ENCODE assay signal across 15 cellular contexts in the genomic region with DNA sequence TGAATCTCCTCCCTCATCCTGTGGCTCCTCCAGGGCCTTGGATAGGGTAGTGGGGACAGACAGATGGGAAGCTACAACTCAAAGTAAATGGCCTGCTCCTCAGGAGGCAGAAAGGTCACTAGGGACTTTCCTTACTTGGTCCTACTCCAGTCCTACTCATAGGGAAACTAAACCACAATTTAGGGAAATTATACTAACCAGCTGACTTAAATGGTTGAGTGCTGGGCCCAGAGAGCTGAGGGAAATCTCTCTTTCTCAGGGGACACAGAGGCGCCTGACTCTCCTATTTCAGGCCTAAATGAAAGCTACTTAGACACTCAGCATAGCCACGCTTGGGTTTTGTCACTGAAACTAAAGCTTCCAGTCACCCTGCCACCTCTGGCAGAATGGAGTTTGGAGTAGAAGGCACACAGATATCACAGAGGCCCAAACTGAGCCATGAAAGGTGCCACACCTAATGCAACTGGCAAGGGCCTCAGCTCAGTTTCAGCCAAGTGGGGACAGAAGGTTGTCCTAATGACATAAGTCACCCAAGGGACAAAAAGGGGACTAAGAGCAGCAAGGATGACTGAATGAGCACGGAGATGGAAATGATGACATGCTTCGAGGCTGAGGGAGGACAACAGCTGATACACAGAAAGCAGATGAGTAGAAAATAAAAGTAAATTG. TPM values are rescaled to one million over a fixed set of nuclear protein-coding genes. Genes with fewer than 3 reads are reported as not detected.
DNase-seq lines count a peak whose midpoint lies in the region; ATAC-seq, FAIRE-seq and TF ChIP-seq lines count a peak whose summit lies in the region.
"Had no signal": no experiment of that assay in that cellular context is flagged by ENCODE, and none has a peak within 500 bp of the region (broad histone marks: within the 10 kb centered on the region; RNA-seq: fewer than 3 reads in every experiment).

No MANE protein-coding gene starts in this region.

- H3K4me3 ChIP-seq in H1 (ENCODE audit: extremely low read depth in 1 of 4, insufficient read depth in 2 of 4, low read depth in 3 of 4, low read length in 4 of 4) (no peak overlapping the region), trophoblast cell (ENCODE audit: low read depth, low read length) (no peak overlapping the region), OCI-LY7 (ENCODE audit: low read depth, low read length, poor library complexity, severe bottlenecking) (no peak overlapping the region), PC-3 (ENCODE audit: low read length) (no peak overlapping the region)
- H3K4me3 ChIP-seq: coronary artery, lung had no signal

- no peak for FAIRE-seq in H1 (lab: Jason Lieb, UNC)

- no peak overlapping the region for H3K56ac ChIP-seq in H1 (replicated peaks; ENCODE audit: insufficient read length, low read depth, low read length)

- intact Hi-C loops in OCI-LY7 (cut with micrococcal nuclease; ENCODE audit: unreplicated experiment) = no loop called here
- intact Hi-C loops in PC-3 (cut with micrococcal nuclease) = no loop called here

- H4K20me1 ChIP-seq in H1 (replicated peaks in 1 of 2; ENCODE audit: control insufficient read depth in 1 of 2, insufficient read depth in 2 of 2, low read length in 2 of 2) (no peaks in the 10 kb centered on the region), OCI-LY7 (ENCODE audit: insufficient read depth, low read length) (no peaks in the 10 kb centered on the region), PC-3 (ENCODE audit: low read length) (no peaks in the 10 kb centered on the region)

- no peak overlapping the region for H2BK120ac ChIP-seq in H1 (replicated peaks; ENCODE audit: low read depth, low read length)
- no peak overlapping the region for H2BK120ac ChIP-seq in trophoblast cell (ENCODE audit: insufficient read depth, low read length, poor library complexity)

- H3F3A ChIP-seq in PC-3 (ENCODE audit: low read length, unreplicated experiment) = no peaks in the 10 kb centered on the region

- no peak overlapping the region for H4K5ac ChIP-seq in H1 (ENCODE audit: insufficient read length, low read depth, low read length)

- H2BK5ac ChIP-seq in H1 (ENCODE audit: low read depth, low read length) (no peak overlapping the region), trophoblast cell (ENCODE audit: low read depth, low read length, poor library complexity) (no peak overlapping the region)

- H3K27me3 ChIP-seq in H1 (replicated peaks in 1 of 4; ENCODE audit: control insufficient read depth in 3 of 4, extremely low read depth in 1 of 4, insufficient read depth in 3 of 4, low read length in 3 of 4) = peaks cover 0 to 1% (median 0%) of the 10 kb centered on the region in 4 experiments; a peak in 1 of 7 replicates
- H3K27me3 ChIP-seq in trophoblast cell (ENCODE audit: insufficient read depth, low read length) = no peaks in the 10 kb centered on the region
- H3K27me3 ChIP-seq in PC-3 (ENCODE audit: low read length) = no peaks in the 10 kb centered on the region

- H3K23ac ChIP-seq in H1 (ENCODE audit: insufficient read length) (no peak overlapping the region), trophoblast cell (ENCODE audit: low read length) (no peak overlapping the region)

- no peak overlapping the region for H3K14ac ChIP-seq in H1 (ENCODE audit: insufficient read length)
- no peak overlapping the region for H3K14ac ChIP-seq in trophoblast cell (ENCODE audit: low read length)

- H3K79me1 ChIP-seq in H1 (ENCODE audit: low read depth, low read length) = no peaks in the 10 kb centered on the region
- H3K79me1 ChIP-seq in trophoblast cell (ENCODE audit: low read length) = no peaks in the 10 kb centered on the region

- H4K91ac ChIP-seq in H1 (replicated peaks; ENCODE audit: insufficient read length, low read length) (no peak overlapping the region), trophoblast cell (ENCODE audit: low read depth, low read length) (no peak overlapping the region)

- H4K12ac ChIP-seq in trophoblast cell (ENCODE audit: low read depth, low read length) = no peak overlapping the region

- H3K4ac ChIP-seq in H1 (replicated peaks; ENCODE audit: insufficient read length, low read depth, low read length) (no peak overlapping the region), trophoblast cell (ENCODE audit: low read depth, low read length) (no peak overlapping the region)

- no peak overlapping the region for H2BK15ac ChIP-seq in H1 (ENCODE audit: low read length)

- no peak overlapping the region for H2BK20ac ChIP-seq in H1 (ENCODE audit: low read length)

- H3K27ac ChIP-seq in H1 (ENCODE audit: low read depth, low read length) (no peak overlapping the region), trophoblast cell (ENCODE audit: low read depth, low read length) (no peak overlapping the region), OCI-LY7 (ENCODE audit: low read depth, low read length, poor library complexity, severe bottlenecking) (no peak overlapping the region), PC-3 (ENCODE audit: low read length) (no peak overlapping the region)
- H3K27ac ChIP-seq: coronary artery had no signal

- H3K4me1 ChIP-seq in H1 (replicated peaks in 1 of 4; ENCODE audit: control insufficient read depth in 3 of 4, insufficient read depth in 4 of 4, low read length in 3 of 4) (no peaks in the 10 kb centered on the region), trophoblast cell (ENCODE audit: control insufficient read depth in 1 of 2, insufficient read depth in 2 of 2, low read length in 2 of 2) (no peaks in the 10 kb centered on the region), OCI-LY7 (ENCODE audit: insufficient read depth, low read length, poor library complexity, severe bottlenecking) (no peaks in the 10 kb centered on the region), PC-3 (ENCODE audit: insufficient read depth, low read length) (no peaks in the 10 kb centered on the region)

- 0 out of 2 replicates have a peak overlapping the region, but pooled peaks have one; percentile 28 for H3K18ac ChIP-seq in H1 (ENCODE audit: extremely low read depth, low read length)
- H3K18ac ChIP-seq in trophoblast cell (ENCODE audit: low read length) = no peak overlapping the region

- TF ChIP-seq CTCF in H1 (IDR thresholded peaks at IDR 0.05; ENCODE audit: control extremely low read depth in 1 of 3, insufficient read depth in 1 of 3, low read depth in 1 of 3, low read length in 3 of 3) (no peak), OCI-LY7 (conservative IDR thresholded peaks at IDR 0.05; ENCODE audit: low read length) (no peak), PC-3 (conservative IDR thresholded peaks at IDR 0.05; ENCODE audit: low read depth, low read length) (no peak)

- POLR2A ChIA-PET in H1 (lab: Charles Lee; ENCODE audit: partially characterized antibody) (no interaction called here), OCI-LY7 (lab: Charles Lee) (interaction anchor here (0.8 to 1.1 kb wide), 2 partner anchors 13 to 16 kb away, joined by 3 read pairs; no protein-coding TSS in a partner anchor), PC-3 (lab: Charles Lee; ENCODE audit: unreplicated experiment) (no interaction called here)

- no peaks in the 10 kb centered on the region for H3K36me3 ChIP-seq in H1 (ENCODE audit: control insufficient read depth in 2 of 4, insufficient read depth in 4 of 4, low read length in 3 of 4)
- no peaks in the 10 kb centered on the region for H3K36me3 ChIP-seq in trophoblast cell (ENCODE audit: control insufficient read depth in 1 of 2, insufficient read depth in 2 of 2, low read length in 2 of 2)
- H3K36me3 ChIP-seq in OCI-LY7 (ENCODE audit: insufficient read depth, low read length) = no peaks in the 10 kb centered on the region
- H3K36me3 ChIP-seq in PC-3 (ENCODE audit: low read depth, low read length) = no peaks in the 10 kb centered on the region

- H3K9ac ChIP-seq in H1 (replicated peaks in 1 of 4; ENCODE audit: extremely low read depth in 1 of 4, low read depth in 3 of 4, low read length in 3 of 4) = no peak overlapping the region
- H3K9ac ChIP-seq in trophoblast cell (ENCODE audit: low read length) = no peak overlapping the region
- H3K9ac ChIP-seq in PC-3 (ENCODE audit: low read length) = no peak overlapping the region

- 93% methylated on average over 4 of the region's 4 CpGs; no CpG with 5 or more reads in 1 of the 2 experiments for WGBS in H1 (ENCODE audit: extremely low coverage in 1 of 2, insufficient coverage in 1 of 2, insufficient read length in 1 of 2, insufficient replicate concordance in 2 of 2, low coverage in 1 of 2, low lambda C conversion rate in 2 of 2, missing lambda C conversion rate in 1 of 2), 2 experiments
- no CpG with 5 or more reads among the region's 4 CpGs for WGBS in trophoblast cell (ENCODE audit: extremely low coverage, insufficient coverage, insufficient read length)

- H2AFZ ChIP-seq in H1 (ENCODE audit: low read length) (no peak overlapping the region), trophoblast cell (ENCODE audit: insufficient read depth, low read length, poor library complexity) (no peak overlapping the region), OCI-LY7 (ENCODE audit: low read length) (no peak overlapping the region), PC-3 (ENCODE audit: low read length) (no peak overlapping the region)

- no peaks in the 10 kb centered on the region for H3K9me3 ChIP-seq in H1 (ENCODE audit: insufficient read depth in 2 of 2, low read depth in 1 of 2, low read length in 1 of 2)
- H3K9me3 ChIP-seq in trophoblast cell (ENCODE audit: insufficient read depth, low read depth, low read length) = no peaks in the 10 kb centered on the region
- H3K9me3 ChIP-seq in OCI-LY7 (ENCODE audit: low read length) = no peaks in the 10 kb centered on the region
- no peaks in the 10 kb centered on the region for H3K9me3 ChIP-seq in PC-3 (ENCODE audit: low read length)

- H3K79me2 ChIP-seq in H1 (ENCODE audit: control insufficient read depth in 1 of 2, insufficient read depth in 2 of 2, low read length in 2 of 2) (no peaks in the 10 kb centered on the region), trophoblast cell (ENCODE audit: control insufficient read depth, insufficient read depth, low read length, poor library complexity) (no peaks in the 10 kb centered on the region), OCI-LY7 (ENCODE audit: insufficient read depth, low read depth, low read length) (no peaks in the 10 kb centered on the region), PC-3 (ENCODE audit: low read length) (no peaks in the 10 kb centered on the region)

- no peak overlapping the region for H2AK5ac ChIP-seq in H1 (ENCODE audit: low read depth, low read length)
- no peak overlapping the region for H2AK5ac ChIP-seq in trophoblast cell (ENCODE audit: low read length)

- no TSS peak for BruUV-seq in OCI-LY7 (replicated peaks; lab: Mats Ljungman, UMichigan)
- no TSS peak for BruUV-seq in PC-3 (replicated peaks; lab: Mats Ljungman, UMichigan)

- CTCF ChIA-PET in H1 (lab: Charles Lee; ENCODE audit: partially characterized antibody) (interaction anchor here (1.8 kb wide), 1 partner anchor 83 kb away, joined by 4 read pairs; no protein-coding TSS in a partner anchor), OCI-LY7 (lab: Charles Lee; ENCODE audit: unreplicated experiment) (no interaction called here), PC-3 (lab: Charles Lee) (no interaction called here)

- no peaks in the 10 kb centered on the region for H3K23me2 ChIP-seq in H1 (ENCODE audit: low read depth, low read length)

- no peak for TF ChIP-seq POLR2A in H1 (IDR thresholded peaks at IDR 0.05; ENCODE audit: control extremely low read depth in 1 of 2, low read depth in 2 of 2, low read length in 2 of 2)

- H3K9me2 ChIP-seq in OCI-LY7 (ENCODE audit: insufficient read depth, low read length) (no peaks in the 10 kb centered on the region), PC-3 (replicated peaks; ENCODE audit: low read length) (no peaks in the 10 kb centered on the region)

- H3K4me2 ChIP-seq in H1 (ENCODE audit: insufficient read depth in 1 of 2, low read depth in 2 of 2, low read length in 2 of 2) (no peak overlapping the region), trophoblast cell (ENCODE audit: low read length) (no peak overlapping the region), OCI-LY7 (ENCODE audit: low read length) (no peak overlapping the region), PC-3 (ENCODE audit: low read length) (no peak overlapping the region)

- H2BK12ac ChIP-seq in H1 (ENCODE audit: low read depth, low read length) (no peak overlapping the region), trophoblast cell (ENCODE audit: low read length) (no peak overlapping the region)

- TF ChIP-seq EP300 in H1 (IDR thresholded peaks at IDR 0.05; ENCODE audit: borderline replicate concordance in 1 of 2, low read depth in 2 of 2, low read length in 2 of 2) = no peak

- DNase-seq in H1 (ENCODE audit: low read depth in 1 of 2, low spot score in 2 of 2) (no peak), trophoblast cell (no peak), OCI-LY7 (ENCODE audit: low spot score) (no peak), PC-3 (no peak)
- no peak for DNase-seq in stimulated activated naive CD8-positive, alpha-beta T cell treated with anti-CD3 and anti-CD28 coated beads, Interleukin-15, Interleukin-2, amounts not matched to agents 100 U/mL and 50 U/mL, for 24 hours
- DNase-seq: CD8-positive, alpha-beta T cell; NCI-H1417 treated with DMSO at 0.1 percent for 48 hours; stimulated activated CD4-positive, alpha-beta T cell treated with anti-CD3 and anti-CD28 coated beads, Interleukin-4, amount 100 ng/mL, for 24 hours had no signal

- ATAC-seq in GM18873 (IDR thresholded peaks at IDR 0.05; ENCODE audit: low FRiP score, unreplicated experiment) (peak; percentile 70), GM21786 (IDR thresholded peaks at IDR 0.05; ENCODE audit: unreplicated experiment) (peak; percentile 76), HG03342 (IDR thresholded peaks at IDR 0.05; ENCODE audit: unreplicated experiment) (peak; percentile 83), PC-3 (no peak)
- no peak for ATAC-seq in stimulated activated naive CD8-positive, alpha-beta T cell treated with anti-CD3 and anti-CD28 coated beads, Interleukin-15, Interleukin-2, amounts not matched to agents 100 U/mL and 50 U/mL, for 24 hours
- ATAC-seq: CD8-positive, alpha-beta T cell had no signal

- no peak overlapping the region for H4K8ac ChIP-seq in H1 (ENCODE audit: extremely low read depth, insufficient read depth, low read length)
- H4K8ac ChIP-seq in trophoblast cell (ENCODE audit: low read depth, low read length) = no peak overlapping the region

- TF ChIP-seq RAD21 in H1 (IDR thresholded peaks at IDR 0.05 in 1 of 2, conservative IDR thresholded peaks at IDR 0.05 in 1 of 2; ENCODE audit: low read depth in 2 of 2, low read length in 2 of 2) = no peak

RNA-seq across cellular contexts. Expression of gene CERKL, which starts 24.0 kb away (rescaled TPM):
- total RNA-seq in H1 (2021; fragmentation: NEBNext Ultra II Directional; extraction: Animal tissue kit (Norgen Biotek cat#: 25700)) = not detected in 2 replicates
- polyA plus RNA-seq in H1 (2011; rRNA removed) = 0.03 and 0.05 TPM in 2 replicates
- polyA plus RNA-seq in H1 (2011; cell fraction: cytosol; rRNA removed) = 0.18 TPM
- polyA plus RNA-seq in H1 (2011; cell fraction: nucleus; rRNA removed) = 0.11 TPM
- polyA plus RNA-seq in H1 (2012, experiment 1 of 2) = 0.25 to 0.52 TPM (median 0.27 TPM) in 4 replicates
- not detected for polyA plus RNA-seq in H1 (2012, experiment 2 of 2)
- polyA plus RNA-seq in H1 (2013, experiment 1 of 2) = 0.12 TPM
- polyA plus RNA-seq in H1 (2013, experiment 2 of 2) = 0.11 TPM
- 0.56 TPM in 1 of 2 replicates, not detected in the other for polyA minus RNA-seq in H1 (2011; rRNA and poly(A)+ RNA removed)
- not detected for polyA minus RNA-seq in H1 (2011; cell fraction: cytosol; rRNA and poly(A)+ RNA removed)
- 0.30 TPM for polyA minus RNA-seq in H1 (2011; cell fraction: nucleus; rRNA and poly(A)+ RNA removed)
- polyA plus RNA-seq in trophoblast cell (2013) = 0.06 and 0.07 TPM in 2 replicates
- not detected in 2 replicates for total RNA-seq in OCI-LY7 (2014; rRNA removed; shearing (Covaris generic))
- total RNA-seq in OCI-LY7 (2022) = not detected in 2 replicates
- 0.92 and 0.98 TPM in 2 replicates for total RNA-seq in PC-3 (2014; rRNA removed)
- total RNA-seq: CD8-positive, alpha-beta T cell; glomerular endothelial cell had no signal

RNA-seq across cellular contexts. Expression of gene NEUROD1, which starts 47.5 kb away (rescaled TPM):
- not detected in 2 replicates for total RNA-seq in H1 (2021; fragmentation: NEBNext Ultra II Directional; extraction: Animal tissue kit (Norgen Biotek cat#: 25700))
- 0.08 TPM in 2 replicates for polyA plus RNA-seq in H1 (2011; rRNA removed)
- 0.04 TPM for polyA plus RNA-seq in H1 (2011; cell fraction: cytosol; rRNA removed)
- polyA plus RNA-seq in H1 (2011; cell fraction: nucleus; rRNA removed) = 0.09 TPM
- 0.11 TPM in 1 of 4 replicates, not detected in the others for polyA plus RNA-seq in H1 (2012, experiment 1 of 2)
- not detected for polyA plus RNA-seq in H1 (2012, experiment 2 of 2)
- not detected for polyA plus RNA-seq in H1 (2013, experiment 1 of 2)
- 0.02 TPM for polyA plus RNA-seq in H1 (2013, experiment 2 of 2)
- 0.13 TPM in 1 of 2 replicates, not detected in the other for polyA minus RNA-seq in H1 (2011; rRNA and poly(A)+ RNA removed)
- not detected for polyA minus RNA-seq in H1 (2011; cell fraction: cytosol; rRNA and poly(A)+ RNA removed)
- not detected for polyA minus RNA-seq in H1 (2011; cell fraction: nucleus; rRNA and poly(A)+ RNA removed)
- polyA plus RNA-seq in trophoblast cell (2013) = 0.03 TPM in 2 replicates
- not detected in 2 replicates for total RNA-seq in OCI-LY7 (2014; rRNA removed; shearing (Covaris generic))
- total RNA-seq in OCI-LY7 (2022) (not detected in 2 replicates), PC-3 (2014; rRNA removed) (not detected in 2 replicates)
- total RNA-seq: CD8-positive, alpha-beta T cell; glomerular endothelial cell; HT-29 had no signal
- polyA plus RNA-seq: lung had no signal

Comparison
In these comparisons a context has a peak if more than half of its experiments do, and no peak if none do; other contexts are left out.
1. ATAC-seq: peak in GM18873 (single experiment), GM21786 (single experiment) and HG03342 (single experiment); none in PC-3 (single experiment) and stimulated activated naive CD8-positive, alpha-beta T cell treated with anti-CD3 and anti-CD28 coated beads, Interleukin-15, Interleukin-2, amounts not matched to agents 100 U/mL and 50 U/mL, for 24 hours (single experiment).